Comparison of ENCODE assay signal across 1 cellular context in the genomic region with DNA sequence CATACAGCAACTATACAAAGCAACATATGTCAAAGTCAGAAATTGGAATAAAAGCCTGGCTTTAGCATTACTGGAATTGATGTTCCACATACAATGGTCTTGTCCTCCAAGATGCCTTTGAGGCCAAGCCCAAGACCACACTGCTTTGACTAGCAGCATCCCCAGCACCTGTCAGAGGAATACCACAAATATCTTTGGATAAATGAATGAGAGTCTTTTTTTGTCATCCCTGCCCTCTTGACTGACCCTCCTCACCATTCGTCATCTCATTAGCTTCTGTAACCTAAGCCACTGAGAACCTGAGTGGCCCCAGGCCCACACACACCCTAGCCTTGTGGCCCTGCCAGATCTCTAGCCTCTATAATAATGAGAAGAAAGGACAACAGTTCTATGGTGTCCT.
TF ChIP-seq lines count a peak whose summit lies in the region.

No MANE protein-coding gene starts in this region.

TF ChIP-seq in K562, 482 proteins besides CTCF, POLR2A, EP300 and RAD21 (continued from another document):
- TF ChIP-seq, protein P1, sequence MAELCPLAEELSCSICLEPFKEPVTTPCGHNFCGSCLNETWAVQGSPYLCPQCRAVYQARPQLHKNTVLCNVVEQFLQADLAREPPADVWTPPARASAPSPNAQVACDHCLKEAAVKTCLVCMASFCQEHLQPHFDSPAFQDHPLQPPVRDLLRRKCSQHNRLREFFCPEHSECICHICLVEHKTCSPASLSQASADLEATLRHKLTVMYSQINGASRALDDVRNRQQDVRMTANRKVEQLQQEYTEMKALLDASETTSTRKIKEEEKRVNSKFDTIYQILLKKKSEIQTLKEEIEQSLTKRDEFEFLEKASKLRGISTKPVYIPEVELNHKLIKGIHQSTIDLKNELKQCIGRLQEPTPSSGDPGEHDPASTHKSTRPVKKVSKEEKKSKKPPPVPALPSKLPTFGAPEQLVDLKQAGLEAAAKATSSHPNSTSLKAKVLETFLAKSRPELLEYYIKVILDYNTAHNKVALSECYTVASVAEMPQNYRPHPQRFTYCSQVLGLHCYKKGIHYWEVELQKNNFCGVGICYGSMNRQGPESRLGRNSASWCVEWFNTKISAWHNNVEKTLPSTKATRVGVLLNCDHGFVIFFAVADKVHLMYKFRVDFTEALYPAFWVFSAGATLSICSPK (IDR thresholded peaks at IDR 0.05; ENCODE audit: borderline replicate concordance) = no peak
- TF ChIP-seq ERF (CRISPR knock-in tag; IDR thresholded peaks at IDR 0.05) (no peak), TBL1XR1 (IDR thresholded peaks at IDR 0.05; ENCODE audit: low read length in 2 of 2) (no peak), ELF1 (tag; IDR thresholded peaks at IDR 0.05) (no peak), NR2F6 (CRISPR knock-in tag; IDR thresholded peaks at IDR 0.05) (no peak)
- TF ChIP-seq, protein P2, sequence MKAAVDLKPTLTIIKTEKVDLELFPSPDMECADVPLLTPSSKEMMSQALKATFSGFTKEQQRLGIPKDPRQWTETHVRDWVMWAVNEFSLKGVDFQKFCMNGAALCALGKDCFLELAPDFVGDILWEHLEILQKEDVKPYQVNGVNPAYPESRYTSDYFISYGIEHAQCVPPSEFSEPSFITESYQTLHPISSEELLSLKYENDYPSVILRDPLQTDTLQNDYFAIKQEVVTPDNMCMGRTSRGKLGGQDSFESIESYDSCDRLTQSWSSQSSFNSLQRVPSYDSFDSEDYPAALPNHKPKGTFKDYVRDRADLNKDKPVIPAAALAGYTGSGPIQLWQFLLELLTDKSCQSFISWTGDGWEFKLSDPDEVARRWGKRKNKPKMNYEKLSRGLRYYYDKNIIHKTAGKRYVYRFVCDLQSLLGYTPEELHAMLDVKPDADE (conservative IDR thresholded peaks at IDR 0.05; ENCODE audit: control insufficient read depth, low read depth, low read length) = no peak
- TF ChIP-seq, protein P3, sequence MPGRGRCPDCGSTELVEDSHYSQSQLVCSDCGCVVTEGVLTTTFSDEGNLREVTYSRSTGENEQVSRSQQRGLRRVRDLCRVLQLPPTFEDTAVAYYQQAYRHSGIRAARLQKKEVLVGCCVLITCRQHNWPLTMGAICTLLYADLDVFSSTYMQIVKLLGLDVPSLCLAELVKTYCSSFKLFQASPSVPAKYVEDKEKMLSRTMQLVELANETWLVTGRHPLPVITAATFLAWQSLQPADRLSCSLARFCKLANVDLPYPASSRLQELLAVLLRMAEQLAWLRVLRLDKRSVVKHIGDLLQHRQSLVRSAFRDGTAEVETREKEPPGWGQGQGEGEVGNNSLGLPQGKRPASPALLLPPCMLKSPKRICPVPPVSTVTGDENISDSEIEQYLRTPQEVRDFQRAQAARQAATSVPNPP (IDR thresholded peaks at IDR 0.05; ENCODE audit: borderline replicate concordance, insufficient read depth, insufficient read length) = no peak
- TF ChIP-seq, protein P4, sequence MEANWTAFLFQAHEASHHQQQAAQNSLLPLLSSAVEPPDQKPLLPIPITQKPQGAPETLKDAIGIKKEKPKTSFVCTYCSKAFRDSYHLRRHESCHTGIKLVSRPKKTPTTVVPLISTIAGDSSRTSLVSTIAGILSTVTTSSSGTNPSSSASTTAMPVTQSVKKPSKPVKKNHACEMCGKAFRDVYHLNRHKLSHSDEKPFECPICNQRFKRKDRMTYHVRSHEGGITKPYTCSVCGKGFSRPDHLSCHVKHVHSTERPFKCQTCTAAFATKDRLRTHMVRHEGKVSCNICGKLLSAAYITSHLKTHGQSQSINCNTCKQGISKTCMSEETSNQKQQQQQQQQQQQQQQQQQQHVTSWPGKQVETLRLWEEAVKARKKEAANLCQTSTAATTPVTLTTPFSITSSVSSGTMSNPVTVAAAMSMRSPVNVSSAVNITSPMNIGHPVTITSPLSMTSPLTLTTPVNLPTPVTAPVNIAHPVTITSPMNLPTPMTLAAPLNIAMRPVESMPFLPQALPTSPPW (CRISPR knock-in tag; IDR thresholded peaks at IDR 0.05) = no peak
TF ChIP-seq in K562: peak in this region for 0.
